ENCODE assay signal across 10 cellular contexts in the genomic region with DNA sequence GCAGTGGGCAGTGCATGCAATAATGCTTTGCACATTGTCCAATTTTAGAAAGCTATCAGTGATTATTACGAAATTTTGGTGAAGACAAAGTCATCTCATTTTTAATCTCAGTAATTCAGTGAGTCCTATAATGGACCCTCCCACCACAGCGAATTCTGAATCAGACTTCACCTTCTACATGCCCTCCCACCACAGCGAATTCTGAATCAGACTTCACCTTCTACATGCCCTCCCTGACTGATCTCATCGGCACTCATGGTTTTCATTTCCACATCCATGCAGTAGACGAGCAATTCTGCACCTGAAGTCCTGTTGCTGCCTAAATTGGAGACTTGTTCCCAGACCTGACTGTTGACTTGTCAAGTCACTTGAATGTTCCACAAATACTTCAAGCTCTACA.
"Had no signal": no experiment of that assay in that cellular context is flagged by ENCODE, and none has a peak within 500 bp of the region (broad histone marks: within the 10 kb centered on the region; RNA-seq: fewer than 3 reads in every experiment).

No MANE protein-coding gene starts in this region.

- H3K36me3 ChIP-seq: HAP-1 had no signal

- H3K4me3 Mint-ChIP-seq: GM23338, H9, HFFc6 had no signal

- H3K4me3 ChIP-seq: GM23248, GM23338, HAP-1 had no signal

- H3K9me3 Mint-ChIP-seq: GM23338, H9 had no signal

- H3K9me3 ChIP-seq: HAP-1 had no signal

- H3K4me2 ChIP-seq: GM23338 had no signal

- ATAC-seq: GM23338, HCT116 had no signal

- H3K27ac ChIP-seq: GM23248 had no signal

- DNase-seq: GM23248, GOT3, H7, H9, HCEC 1CT, HFFc6 had no signal

- H2AFZ ChIP-seq: GM23248, GM23338 had no signal

- H3K9ac ChIP-seq: GM23248 had no signal

- H3K27ac Mint-ChIP-seq: GM23338, H9, HFFc6 had no signal

- FAIRE-seq: H54 had no signal

- H3K4me1 ChIP-seq: HAP-1 had no signal
